In genomic region chr12:52280319-52280795, GRCh38 we compare ENCODE assay signal across 10 cellular contexts. TPM values are rescaled to one million over a fixed set of nuclear protein-coding genes. Genes with fewer than 3 reads are reported as not detected.
DNase-seq lines count a peak whose midpoint lies in the region; ATAC-seq and TF ChIP-seq lines count a peak whose summit lies in the region.
"Had no signal": no experiment of that assay in that cellular context is flagged by ENCODE, and none has a peak within 500 bp of the region (broad histone marks: within the 10 kb centered on the region; RNA-seq: fewer than 3 reads in every experiment).

No MANE protein-coding gene starts in this region.

- no peaks in the 10 kb centered on the region for H3K9me3 ChIP-seq in BLaER1 treated with 17β-estradiol and CSF1 and Interleukin-3, amounts not matched to agents 10 nM and 100 nM (replicated peaks in 1 of 11)

- no peak overlapping the region for H3K27ac ChIP-seq in BLaER1 treated with 17β-estradiol and CSF1 and Interleukin-3, amounts not matched to agents 10 nM and 100 nM

- H4K20me1 ChIP-seq in BLaER1 treated with 17β-estradiol and CSF1 and Interleukin-3, amounts not matched to agents 10 nM and 100 nM: no peaks in the 10 kb centered on the region

- no peaks in the 10 kb centered on the region for H3K9me3 Mint-ChIP-seq in activated naive CD8-positive, alpha-beta T cell treated with anti-CD3 and anti-CD28 coated beads, Interleukin-2, amount 50 U/mL, for 24 hours
- H3K9me3 Mint-ChIP-seq: central memory CD8-positive, alpha-beta T cell had no signal

- peak overlapping the region in 7 of 11 experiments; percentile 36 to 81 (median 49); a peak in 14 of 22 replicates for H3K4me2 ChIP-seq in BLaER1 treated with 17β-estradiol and CSF1 and Interleukin-3, amounts not matched to agents 10 nM and 100 nM

- POLR2A ChIA-PET in GM10248 (lab: Yijun Ruan, JAX): no interaction called here

- no peak for TF ChIP-seq CTCF in GM10248 (IDR thresholded peaks at IDR 0.05; ENCODE audit: control extremely low read depth, extremely low read depth, low read depth, missing control alignments)

- no peaks in the 10 kb centered on the region for H3K36me3 Mint-ChIP-seq in activated naive CD8-positive, alpha-beta T cell treated with anti-CD3 and anti-CD28 coated beads, Interleukin-2, amount 50 U/mL, for 24 hours (ENCODE audit: low read depth)

- H3K4me3 Mint-ChIP-seq in activated naive CD8-positive, alpha-beta T cell treated with anti-CD3 and anti-CD28 coated beads, Interleukin-2, amount 50 U/mL, for 24 hours: no peak overlapping the region
- H3K4me3 Mint-ChIP-seq: central memory CD8-positive, alpha-beta T cell had no signal

- CTCF ChIA-PET in GM10248 (lab: Yijun Ruan, JAX): interaction anchor here (1.3 to 5.5 kb wide), 7 partner anchors 8 to 70 kb away, joined by 3 to 89 read pairs (median 16); no protein-coding TSS in a partner anchor

- H3K36me3 ChIP-seq in BLaER1 treated with 17β-estradiol and CSF1 and Interleukin-3, amounts not matched to agents 10 nM and 100 nM: no peaks in the 10 kb centered on the region

- peak; percentile 75 for DNase-seq in NCI-H2196 (lab: John Stamatoyannopoulos, UW; ENCODE audit: unreplicated experiment)
- DNase-seq in ecto neural progenitor cell (ENCODE audit: low spot score): peak; percentile 42
- DNase-seq in myocyte (ENCODE audit: low read depth): peak; percentile 73
- no peak for DNase-seq in DMS79 (lab: John Stamatoyannopoulos, UW)
- DNase-seq in GM10248 (ENCODE audit: extremely low spot score): no peak
- no peak for DNase-seq in activated naive CD8-positive, alpha-beta T cell treated with anti-CD3 and anti-CD28 coated beads, Interleukin-2, amount 50 U/mL, for 24 hours
- DNase-seq: NCI-H446 treated with DMSO at 0.1 percent for 48 hours had no signal

- no peak for ATAC-seq in HG02870 (IDR thresholded peaks at IDR 0.05; ENCODE audit: unreplicated experiment)
- ATAC-seq in activated naive CD8-positive, alpha-beta T cell treated with anti-CD3 and anti-CD28 coated beads, Interleukin-2, amount 50 U/mL, for 24 hours: no peak

- peaks cover 18% of the 10 kb centered on the region for H3K27me3 Mint-ChIP-seq in activated naive CD8-positive, alpha-beta T cell treated with anti-CD3 and anti-CD28 coated beads, Interleukin-2, amount 50 U/mL, for 24 hours

- no peak overlapping the region for H3K9ac ChIP-seq in BLaER1 treated with 17β-estradiol and CSF1 and Interleukin-3, amounts not matched to agents 10 nM and 100 nM

- H3K4me3 ChIP-seq in BLaER1 treated with 17β-estradiol and CSF1 and Interleukin-3, amounts not matched to agents 10 nM and 100 nM: no peak overlapping the region

- peaks cover 0 to 54% (median 21%) of the 10 kb centered on the region in 10 experiments; a peak in 16 of 20 replicates for H3K4me1 ChIP-seq in BLaER1 treated with 17β-estradiol and CSF1 and Interleukin-3, amounts not matched to agents 10 nM and 100 nM

- H3K27ac Mint-ChIP-seq in activated naive CD8-positive, alpha-beta T cell treated with anti-CD3 and anti-CD28 coated beads, Interleukin-2, amount 50 U/mL, for 24 hours: no peak overlapping the region

- peaks cover 0 to 9% (median 5%) of the 10 kb centered on the region in 11 experiments; a peak in 10 of 22 replicates for H3K27me3 ChIP-seq in BLaER1 treated with 17β-estradiol and CSF1 and Interleukin-3, amounts not matched to agents 10 nM and 100 nM

- H3K4me1 Mint-ChIP-seq in activated naive CD8-positive, alpha-beta T cell treated with anti-CD3 and anti-CD28 coated beads, Interleukin-2, amount 50 U/mL, for 24 hours: no peaks in the 10 kb centered on the region

RNA-seq across cellular contexts. Expression of gene KRT86, which starts 5.9 kb away (rescaled TPM):
- total RNA-seq in myocyte: 5.2 and 20.9 TPM in 2 replicates
- polyA plus RNA-seq in myocyte (2012): 5.4 TPM

RNA-seq across cellular contexts. Expression of gene KRT81, which starts 11.0 kb away (rescaled TPM):
- total RNA-seq in myocyte: 0.08 TPM in 1 of 2 replicates, not detected in the other
- 0.58 TPM for polyA plus RNA-seq in myocyte (2012)

RNA-seq across cellular contexts. Expression of gene KRT83, which starts 40.8 kb away (rescaled TPM):
- total RNA-seq in myocyte: not detected in 2 replicates
- polyA plus RNA-seq in myocyte (2012): not detected

RNA-seq across cellular contexts. Expression of gene KRT7, which starts 47.3 kb away (rescaled TPM):
- 3.1 and 6.6 TPM in 2 replicates for total RNA-seq in myocyte
- polyA plus RNA-seq in myocyte (2012): 13.9 TPM

Comparison
In these comparisons a context has a peak if more than half of its experiments do, and no peak if none do; other contexts are left out.
1. DNase-seq: peak in NCI-H2196 (single experiment), ecto neural progenitor cell (single experiment) and myocyte (single experiment); none in DMS79 (single experiment), GM10248 (single experiment) and activated naive CD8-positive, alpha-beta T cell treated with anti-CD3 and anti-CD28 coated beads, Interleukin-2, amount 50 U/mL, for 24 hours (single experiment).